1 cellular context compared by ENCODE assay signal in the genomic region with DNA sequence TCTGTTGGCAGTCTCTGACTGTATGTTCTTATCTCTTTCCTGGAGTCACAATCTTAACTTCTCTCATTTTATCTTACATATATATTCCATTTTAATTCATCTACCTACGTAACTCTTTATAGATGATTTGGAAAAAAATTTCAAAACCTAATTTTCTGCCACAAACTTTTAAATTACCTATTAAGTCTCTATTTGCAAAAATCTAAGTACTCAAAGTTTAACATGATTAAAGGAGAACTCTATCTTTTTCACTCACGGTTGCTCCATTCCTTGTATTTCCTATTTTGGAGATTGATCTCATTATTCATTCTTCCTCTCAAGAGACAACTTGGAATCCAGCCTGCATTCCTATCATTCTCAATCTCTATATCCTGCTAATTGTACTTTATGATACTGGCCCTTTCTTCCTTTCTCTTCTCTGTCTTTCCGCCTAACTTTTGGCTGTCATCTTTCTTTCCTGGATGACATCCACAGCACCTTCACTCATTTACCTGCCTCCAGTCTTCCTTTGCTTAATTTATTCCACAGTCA.
TF ChIP-seq lines count a peak whose summit lies in the region.

No MANE protein-coding gene starts in this region.

TF ChIP-seq in IMR-90, 13 proteins besides CTCF, POLR2A, EP300 and RAD21 (continued from another document):
- TF ChIP-seq MAFK (IDR thresholded peaks at IDR 0.05; ENCODE audit: low read depth, low read length) (no peak), CHD1 (IDR thresholded peaks at IDR 0.05; ENCODE audit: low read depth, low read length) (no peak), NFE2L2 (IDR thresholded peaks at IDR 0.05; ENCODE audit: low read depth, low read length) (no peak), FOS (IDR thresholded peaks at IDR 0.05; ENCODE audit: low read depth, low read length) (no peak), MAZ (IDR thresholded peaks at IDR 0.05; ENCODE audit: borderline replicate concordance, low read depth, low read length) (no peak), MXI1 (IDR thresholded peaks at IDR 0.05; ENCODE audit: borderline replicate concordance, low read depth, low read length) (no peak), ELK1 (IDR thresholded peaks at IDR 0.05; ENCODE audit: borderline replicate concordance, low read depth, low read length) (no peak), CEBPB (IDR thresholded peaks at IDR 0.05; ENCODE audit: low read depth, low read length) (no peak), SMC3 (IDR thresholded peaks at IDR 0.05; ENCODE audit: low read depth, low read length) (no peak), BHLHE40 (IDR thresholded peaks at IDR 0.05; ENCODE audit: low read depth, low read length) (no peak), RFX5 (IDR thresholded peaks at IDR 0.05; ENCODE audit: low read depth, low read length) (no peak)
